ENCODE assay signal across 18 cellular contexts in genomic region chr13:30486230-30487074, GRCh38. TPM values are rescaled to one million over a fixed set of nuclear protein-coding genes. Genes with fewer than 3 reads are reported as not detected.
DNase-seq lines count a peak whose midpoint lies in the region; ATAC-seq and TF ChIP-seq lines count a peak whose summit lies in the region.
"Had no signal": no experiment of that assay in that cellular context is flagged by ENCODE, and none has a peak within 500 bp of the region (broad histone marks: within the 10 kb centered on the region; RNA-seq: fewer than 3 reads in every experiment).

No MANE protein-coding gene starts in this region.

- H3K27ac Mint-ChIP-seq in GM23338 (no peak overlapping the region), progenitor cell of endocrine pancreas (peak overlapping the region; percentile 40)
- no peak overlapping the region for H3K27ac Mint-ChIP-seq in stimulated activated memory B cell treated with anti-CD40 and anti-IgM and Interleukin-4, amounts not matched to agents 10 μg/mL and 1 μg/mL and 100 μg/mL, for 72 hours
- H3K27ac Mint-ChIP-seq: activated naive CD8-positive, alpha-beta T cell treated with anti-CD3 and anti-CD28 coated beads for 36 hours; immature natural killer cell had no signal

- no peak for TF ChIP-seq POLR2A in GM18505 (IDR thresholded peaks at IDR 0.05; ENCODE audit: borderline replicate concordance, extremely low read depth, insufficient read depth, insufficient read length)

- no peak overlapping the region for H3K4me2 ChIP-seq in GM23338

- peak; percentile 78 for ATAC-seq in GM23338
- ATAC-seq in stimulated activated memory B cell treated with anti-CD40 and anti-IgM and Interleukin-4, amounts not matched to agents 10 μg/mL and 1 μg/mL and 100 μg/mL, for 72 hours: no peak
- ATAC-seq in GM18505 (IDR thresholded peaks at IDR 0.05; ENCODE audit: unreplicated experiment): no peak
- ATAC-seq: K562 had no signal

- intact Hi-C loops in ascending aorta (cut with DNase I): no loop called here

- no peaks in the 10 kb centered on the region for H3K79me2 ChIP-seq in GM23338 (replicated peaks; ENCODE audit: insufficient read depth)

- H3F3A ChIP-seq in GM23338 (replicated peaks; ENCODE audit: low read depth): no peaks in the 10 kb centered on the region

- H3K27me3 Mint-ChIP-seq in GM23338 (ENCODE audit: insufficient read depth, low read depth, poor library complexity) (peaks cover 5% of the 10 kb centered on the region), progenitor cell of endocrine pancreas (no peaks in the 10 kb centered on the region)
- peaks cover 8% of the 10 kb centered on the region for H3K27me3 Mint-ChIP-seq in stimulated activated memory B cell treated with anti-CD40 and anti-IgM and Interleukin-4, amounts not matched to agents 10 μg/mL and 1 μg/mL and 100 μg/mL, for 72 hours
- H3K27me3 Mint-ChIP-seq: activated naive CD8-positive, alpha-beta T cell treated with anti-CD3 and anti-CD28 coated beads for 36 hours had no signal

- H3K36me3 ChIP-seq in GM23338 (ENCODE audit: insufficient read depth) (no peaks in the 10 kb centered on the region), SJCRH30 (no peaks in the 10 kb centered on the region), ascending aorta (no peaks in the 10 kb centered on the region)
- H3K36me3 ChIP-seq: ovary had no signal

- no peak overlapping the region for H3K4me3 ChIP-seq in GM23338
- H3K4me3 ChIP-seq in SJCRH30: no peak overlapping the region
- H3K4me3 ChIP-seq in ascending aorta: no peak overlapping the region
- H3K4me3 ChIP-seq: K562, ovary had no signal

- H3K4me3 Mint-ChIP-seq in GM23338 (no peak overlapping the region), progenitor cell of endocrine pancreas (ENCODE audit: low read depth) (no peak overlapping the region)
- no peak overlapping the region for H3K4me3 Mint-ChIP-seq in stimulated activated memory B cell treated with anti-CD40 and anti-IgM and Interleukin-4, amounts not matched to agents 10 μg/mL and 1 μg/mL and 100 μg/mL, for 72 hours
- H3K4me3 Mint-ChIP-seq: activated naive CD8-positive, alpha-beta T cell treated with anti-CD3 and anti-CD28 coated beads for 36 hours; immature natural killer cell had no signal

- H3K9me3 ChIP-seq in SJCRH30 (replicated peaks) (no peaks in the 10 kb centered on the region; the same call in 1 of the 2 replicates), ascending aorta (no peaks in the 10 kb centered on the region)
- H3K9me3 ChIP-seq: ovary had no signal

- TF ChIP-seq CTCF in GM23338 (conservative IDR thresholded peaks at IDR 0.05; ENCODE audit: low read depth in 2 of 2): no peak
- TF ChIP-seq CTCF in progenitor cell of endocrine pancreas (IDR thresholded peaks at IDR 0.05; ENCODE audit: unreplicated experiment): no peak
- TF ChIP-seq CTCF in ascending aorta (IDR thresholded peaks at IDR 0.05): no peak

- H2AFZ ChIP-seq in GM23338: peak overlapping the region; percentile 12

- DNase-seq in GM23338 (ENCODE audit: low spot score) (peak; percentile 29), SJCRH30 (peak; percentile 37 to 48), iPS-NIHi7 (ENCODE audit: extremely low spot score) (peak; percentile 45), progenitor cell of endocrine pancreas (ENCODE audit: low spot score, unreplicated experiment) (no peak), ascending aorta (ENCODE audit: low spot score in 2 of 2) (no peak), NCI-H2227 treated with DMSO at 0.1 percent for 48 hours (lab: John Stamatoyannopoulos, UW) (no peak)
- DNase-seq: activated CD4-positive, alpha-beta T cell treated with anti-CD3 and anti-CD28 coated beads, Interleukin-2, amount 50 U/mL, for 48 hours; activated naive CD8-positive, alpha-beta T cell treated with anti-CD3 and anti-CD28 coated beads for 36 hours; activated T-cell treated with anti-CD3 and anti-CD28 coated beads, Interleukin-2, amount 50 U/mL, for 48 hours; COR-L47; GF-D8; immature natural killer cell; NCI-H1105; ovary; stimulated activated naive CD4-positive, alpha-beta T cell treated with Interleukin-2 at 50 U/mL for 16 hours had no signal

- H3K9me3 Mint-ChIP-seq in GM23338: no peaks in the 10 kb centered on the region
- no peaks in the 10 kb centered on the region for H3K9me3 Mint-ChIP-seq in progenitor cell of endocrine pancreas (ENCODE audit: low read depth)
- no peaks in the 10 kb centered on the region for H3K9me3 Mint-ChIP-seq in stimulated activated memory B cell treated with anti-CD40 and anti-IgM and Interleukin-4, amounts not matched to agents 10 μg/mL and 1 μg/mL and 100 μg/mL, for 72 hours
- H3K9me3 Mint-ChIP-seq: activated naive CD8-positive, alpha-beta T cell treated with anti-CD3 and anti-CD28 coated beads for 36 hours; immature natural killer cell had no signal

- no peaks in the 10 kb centered on the region for H3K36me3 Mint-ChIP-seq in GM23338 (ENCODE audit: low read depth)
- no peaks in the 10 kb centered on the region for H3K36me3 Mint-ChIP-seq in progenitor cell of endocrine pancreas (ENCODE audit: insufficient read depth)
- H3K36me3 Mint-ChIP-seq in stimulated activated memory B cell treated with anti-CD40 and anti-IgM and Interleukin-4, amounts not matched to agents 10 μg/mL and 1 μg/mL and 100 μg/mL, for 72 hours: no peaks in the 10 kb centered on the region
- H3K36me3 Mint-ChIP-seq: activated naive CD8-positive, alpha-beta T cell treated with anti-CD3 and anti-CD28 coated beads for 36 hours; immature natural killer cell had no signal

- no peaks in the 10 kb centered on the region for H4K20me1 ChIP-seq in GM23338 (replicated peaks; ENCODE audit: insufficient read depth)

- H3K9me2 ChIP-seq in GM23338 (ENCODE audit: insufficient read depth): no peaks in the 10 kb centered on the region

- H3K4me1 Mint-ChIP-seq in GM23338: peaks cover 12% of the 10 kb centered on the region
- peaks cover 13% of the 10 kb centered on the region for H3K4me1 Mint-ChIP-seq in progenitor cell of endocrine pancreas (ENCODE audit: low read depth)
- H3K4me1 Mint-ChIP-seq in stimulated activated memory B cell treated with anti-CD40 and anti-IgM and Interleukin-4, amounts not matched to agents 10 μg/mL and 1 μg/mL and 100 μg/mL, for 72 hours: no peaks in the 10 kb centered on the region
- H3K4me1 Mint-ChIP-seq: activated naive CD8-positive, alpha-beta T cell treated with anti-CD3 and anti-CD28 coated beads for 36 hours; immature natural killer cell had no signal

- H3K27me3 ChIP-seq in GM23338 (ENCODE audit: insufficient read depth): no peaks in the 10 kb centered on the region
- H3K27me3 ChIP-seq in SJCRH30: 0 out of 2 replicates have a peak, but pooled peaks cover 4% of the 10 kb centered on the region
- no peaks in the 10 kb centered on the region for H3K27me3 ChIP-seq in ascending aorta
- H3K27me3 ChIP-seq: ovary had no signal

- H3K4me1 ChIP-seq in GM23338 (ENCODE audit: insufficient read depth) (peaks cover 5% of the 10 kb centered on the region), SJCRH30 (peaks cover 6% of the 10 kb centered on the region; the same call in 1 of the 2 replicates), ascending aorta (no peaks in the 10 kb centered on the region)

- H3K27ac ChIP-seq in GM23338 (ENCODE audit: low read depth): no peak overlapping the region; the same call in 1 of the 2 replicates
- H3K27ac ChIP-seq in SJCRH30: no peak overlapping the region
- no peak overlapping the region for H3K27ac ChIP-seq in ascending aorta
- H3K27ac ChIP-seq: ovary had no signal

TF ChIP-seq in GM23338, 12 proteins besides CTCF, POLR2A, EP300 and RAD21 (continues in another document):
- no peak for TF ChIP-seq ZNF331 (CRISPR knock-in tag; IDR thresholded peaks at IDR 0.05; ENCODE audit: low read depth)

RNA-seq across cellular contexts. Expression of gene HMGB1, which starts 20.7 kb away (rescaled TPM):
- 712 and 727 TPM in 2 replicates for total RNA-seq in GM23338 (2014; rRNA removed; shearing (Covaris generic))
- polyA plus RNA-seq in GM23338 (2016; fragmentation: Nextera tagmentation; extraction: Ambion mirVana): 2,890 and 2,970 TPM in 2 replicates
- total RNA-seq in SJCRH30 (2014; rRNA removed; shearing (Covaris generic)): 1,487 and 1,662 TPM in 2 replicates
- total RNA-seq in progenitor cell of endocrine pancreas: 441 TPM in 2 replicates
- 135 TPM for total RNA-seq in ascending aorta

Comparison
In these comparisons a context has a peak if more than half of its experiments do, and no peak if none do; other contexts are left out.
1. DNase-seq: peak in GM23338 (single experiment), SJCRH30 (2 of 2) and iPS-NIHi7 (single experiment); none in progenitor cell of endocrine pancreas (single experiment), ascending aorta (0 of 2) and NCI-H2227 treated with DMSO at 0.1 percent for 48 hours (single experiment).